ENCODE assay signal across 9 cellular contexts in genomic region chr4:159016527-159017137, GRCh38.
DNase-seq lines count a peak whose midpoint lies in the region; ATAC-seq lines count a peak whose summit lies in the region.
"Had no signal": no experiment of that assay in that cellular context is flagged by ENCODE, and none has a peak within 500 bp of the region (broad histone marks: within the 10 kb centered on the region; RNA-seq: fewer than 3 reads in every experiment).

No MANE protein-coding gene starts in this region.

- ATAC-seq in GM21360 (IDR thresholded peaks at IDR 0.05; ENCODE audit: unreplicated experiment) = peak; percentile 58

- DNase-seq in D341Med (ENCODE audit: low spot score) (peak; percentile 32), HT1080 (ENCODE audit: low read depth) (peak; percentile 42), hepatic stellate cell (ENCODE audit: low spot score) (peak; percentile 46), cerebellar cortex (ENCODE audit: low spot score) (no peak), NCI-H526 treated with DMSO at 0.1 percent for 48 hours (lab: John Stamatoyannopoulos, UW) (no peak), NOMO-1 treated with dmso at 0.1 percent for 144 hours (lab: John Stamatoyannopoulos, UW; ENCODE audit: unreplicated experiment) (no peak)
- DNase-seq in activated T-cell treated with anti-CD3 and anti-CD28 coated beads, Interleukin-2, amount 50 U/mL, for 1 hour = no peak
- DNase-seq: activated naive CD8-positive, alpha-beta T cell treated with anti-CD3 and anti-CD28 coated beads, Interleukin-2, amount 10 ng/mL, durations not matched to agents 7 days and 5 days had no signal

Comparison
In these comparisons a context has a peak if more than half of its experiments do, and no peak if none do; other contexts are left out.
1. DNase-seq: peak in D341Med (single experiment), HT1080 (single experiment) and hepatic stellate cell (single experiment); none in activated T-cell treated with anti-CD3 and anti-CD28 coated beads, Interleukin-2, amount 50 U/mL, for 1 hour (single experiment), cerebellar cortex (single experiment), NCI-H526 treated with DMSO at 0.1 percent for 48 hours (single experiment) and NOMO-1 treated with dmso at 0.1 percent for 144 hours (single experiment).